ENCODE assay signal across 1 cellular context in the genomic region with DNA sequence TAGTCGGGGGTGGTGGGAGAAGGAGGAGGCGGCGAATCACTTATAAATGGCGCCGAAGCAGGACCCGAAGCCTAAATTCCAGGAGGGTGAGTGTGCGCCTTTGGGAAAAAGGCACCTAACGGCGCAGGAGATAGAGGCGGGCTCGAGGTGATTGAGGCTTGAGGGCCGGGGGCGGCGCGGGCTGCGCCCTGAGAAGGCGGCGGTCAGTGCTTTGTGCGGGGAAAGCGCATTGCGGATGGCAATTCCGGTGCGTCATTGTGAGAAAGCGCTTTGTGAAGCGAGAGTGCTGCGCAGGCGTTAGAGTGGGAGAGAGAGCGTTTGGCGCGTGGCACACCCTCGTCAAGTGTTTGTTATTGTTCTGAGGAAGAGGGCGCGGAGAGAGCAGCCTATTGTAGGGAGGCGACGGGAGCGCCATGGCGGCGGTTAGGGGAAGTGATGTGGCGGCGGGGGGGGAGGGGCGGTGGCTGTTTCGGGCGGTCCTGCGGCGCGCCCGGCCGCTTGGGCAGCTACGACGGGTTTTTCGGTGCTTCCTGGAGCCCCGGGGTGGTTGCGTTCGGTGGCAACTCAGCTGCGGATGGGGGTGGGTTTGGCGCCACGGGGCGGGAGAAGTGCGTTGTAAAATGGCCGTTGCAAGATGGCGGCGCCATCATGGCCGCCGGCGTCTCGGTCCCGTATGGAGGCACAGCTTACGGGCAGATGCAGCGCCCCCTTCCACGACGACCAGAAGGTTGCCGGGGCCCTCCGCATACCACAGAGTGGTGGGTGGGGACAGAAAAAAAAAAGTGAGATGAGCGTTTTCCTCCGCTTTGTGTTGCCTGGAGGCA.
TF ChIP-seq lines count a peak whose summit lies in the region.

No MANE protein-coding gene starts in this region.

TF ChIP-seq in SK-N-SH, 30 proteins besides CTCF, POLR2A, EP300 and RAD21 (continued from another document):
- TF ChIP-seq POLR2AphosphoS5 (IDR thresholded peaks at IDR 0.05; ENCODE audit: low read depth, low read length) (peak; percentile 43; the same call in 1 of the 2 replicates), JUND (IDR thresholded peaks at IDR 0.05) (no peak), SMC3 (IDR thresholded peaks at IDR 0.05; ENCODE audit: low read depth, low read length) (peak; percentile 12; the same call in 1 of the 2 replicates), NRF1 (IDR thresholded peaks at IDR 0.05; ENCODE audit: low read depth, low read length) (0 out of 2 replicates have a peak, but pooled peaks have one; percentile 13), MXI1 (IDR thresholded peaks at IDR 0.05; ENCODE audit: low read depth, low read length) (peak; percentile 85), FOXJ3 (CRISPR knock-in tag; IDR thresholded peaks at IDR 0.05) (no peak), CHD2 (IDR thresholded peaks at IDR 0.05; ENCODE audit: low read length, partially characterized antibody) (peak; percentile 51)
- TF ChIP-seq, protein P1, sequence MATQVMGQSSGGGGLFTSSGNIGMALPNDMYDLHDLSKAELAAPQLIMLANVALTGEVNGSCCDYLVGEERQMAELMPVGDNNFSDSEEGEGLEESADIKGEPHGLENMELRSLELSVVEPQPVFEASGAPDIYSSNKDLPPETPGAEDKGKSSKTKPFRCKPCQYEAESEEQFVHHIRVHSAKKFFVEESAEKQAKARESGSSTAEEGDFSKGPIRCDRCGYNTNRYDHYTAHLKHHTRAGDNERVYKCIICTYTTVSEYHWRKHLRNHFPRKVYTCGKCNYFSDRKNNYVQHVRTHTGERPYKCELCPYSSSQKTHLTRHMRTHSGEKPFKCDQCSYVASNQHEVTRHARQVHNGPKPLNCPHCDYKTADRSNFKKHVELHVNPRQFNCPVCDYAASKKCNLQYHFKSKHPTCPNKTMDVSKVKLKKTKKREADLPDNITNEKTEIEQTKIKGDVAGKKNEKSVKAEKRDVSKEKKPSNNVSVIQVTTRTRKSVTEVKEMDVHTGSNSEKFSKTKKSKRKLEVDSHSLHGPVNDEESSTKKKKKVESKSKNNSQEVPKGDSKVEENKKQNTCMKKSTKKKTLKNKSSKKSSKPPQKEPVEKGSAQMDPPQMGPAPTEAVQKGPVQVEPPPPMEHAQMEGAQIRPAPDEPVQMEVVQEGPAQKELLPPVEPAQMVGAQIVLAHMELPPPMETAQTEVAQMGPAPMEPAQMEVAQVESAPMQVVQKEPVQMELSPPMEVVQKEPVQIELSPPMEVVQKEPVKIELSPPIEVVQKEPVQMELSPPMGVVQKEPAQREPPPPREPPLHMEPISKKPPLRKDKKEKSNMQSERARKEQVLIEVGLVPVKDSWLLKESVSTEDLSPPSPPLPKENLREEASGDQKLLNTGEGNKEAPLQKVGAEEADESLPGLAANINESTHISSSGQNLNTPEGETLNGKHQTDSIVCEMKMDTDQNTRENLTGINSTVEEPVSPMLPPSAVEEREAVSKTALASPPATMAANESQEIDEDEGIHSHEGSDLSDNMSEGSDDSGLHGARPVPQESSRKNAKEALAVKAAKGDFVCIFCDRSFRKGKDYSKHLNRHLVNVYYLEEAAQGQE (IDR thresholded peaks at IDR 0.05; ENCODE audit: low read depth, low read length): peak; percentile 57; the same call in 1 of the 2 replicates
